ENCODE assay signal across 9 cellular contexts in genomic region chr10:11678074-11678793, GRCh38.
DNase-seq lines count a peak whose midpoint lies in the region; ATAC-seq and TF ChIP-seq lines count a peak whose summit lies in the region.
"Had no signal": no experiment of that assay in that cellular context is flagged by ENCODE, and none has a peak within 500 bp of the region (broad histone marks: within the 10 kb centered on the region; RNA-seq: fewer than 3 reads in every experiment).

No MANE protein-coding gene starts in this region.

- POLR2A ChIA-PET in activated B cell treated with CpG ODN at 0.5 μM for 24 hours (lab: Charles Lee): interaction anchor here (0.6 to 2.9 kb wide), 22 partner anchors 9 to 157 kb away, joined by 3 to 17 read pairs (median 4); partner anchors contain the start of gene USP6NL

- ATAC-seq in HG03045 (IDR thresholded peaks at IDR 0.05; ENCODE audit: unreplicated experiment) (peak; percentile 89), activated B cell treated with CpG ODN at 0.5 μM for 24 hours (ENCODE audit: low read depth) (peak; percentile 80)

- no peaks in the 10 kb centered on the region for H3K9me3 Mint-ChIP-seq in activated B cell treated with CpG ODN at 0.5 μM for 24 hours
- no peaks in the 10 kb centered on the region for H3K9me3 Mint-ChIP-seq in progenitor cell of endocrine pancreas (ENCODE audit: low read depth)
- H3K9me3 Mint-ChIP-seq: activated naive CD4-positive, alpha-beta T cell treated with anti-CD3 and anti-CD28 coated beads, Interleukin-2, amount 50 U/mL, for 24 hours had no signal

- no peak overlapping the region for H3K4me3 ChIP-seq in AG09309 (ENCODE audit: control insufficient read depth, low read depth, low read length)

- no peaks in the 10 kb centered on the region for H3K27me3 Mint-ChIP-seq in activated B cell treated with CpG ODN at 0.5 μM for 24 hours
- H3K27me3 Mint-ChIP-seq in progenitor cell of endocrine pancreas: peaks cover 15% of the 10 kb centered on the region
- H3K27me3 Mint-ChIP-seq: activated naive CD4-positive, alpha-beta T cell treated with anti-CD3 and anti-CD28 coated beads, Interleukin-2, amount 50 U/mL, for 24 hours had no signal

- peak; percentile 38 for DNase-seq in AG09309 (ENCODE audit: low read depth)
- DNase-seq in activated B cell treated with CpG ODN at 0.5 μM for 24 hours: peak; percentile 51
- no peak for DNase-seq in DMS53 (lab: John Stamatoyannopoulos, UW)
- DNase-seq in NCI-H345 treated with DMSO at 0.1 percent for 48 hours (lab: John Stamatoyannopoulos, UW; ENCODE audit: unreplicated experiment): no peak
- DNase-seq in progenitor cell of endocrine pancreas (ENCODE audit: low spot score, unreplicated experiment): no peak
- DNase-seq in H4 (ENCODE audit: low spot score): no peak

- CTCF ChIA-PET in activated B cell treated with CpG ODN at 0.5 μM for 24 hours (lab: Charles Lee): interaction anchor here (0.6 to 1.3 kb wide), 7 partner anchors 9 to 302 kb away, joined by 3 to 4 read pairs (median 3); no protein-coding TSS in a partner anchor

- no peaks in the 10 kb centered on the region for H3K36me3 Mint-ChIP-seq in activated B cell treated with CpG ODN at 0.5 μM for 24 hours (ENCODE audit: low read depth)
- no peaks in the 10 kb centered on the region for H3K36me3 Mint-ChIP-seq in progenitor cell of endocrine pancreas (ENCODE audit: insufficient read depth)

- H3K4me3 Mint-ChIP-seq in activated B cell treated with CpG ODN at 0.5 μM for 24 hours (peak overlapping the region; percentile 77), progenitor cell of endocrine pancreas (ENCODE audit: low read depth) (no peak overlapping the region)
- H3K4me3 Mint-ChIP-seq: activated naive CD4-positive, alpha-beta T cell treated with anti-CD3 and anti-CD28 coated beads, Interleukin-2, amount 50 U/mL, for 24 hours had no signal

- intact Hi-C loops in activated B cell treated with CpG ODN at 0.5 μM for 24 hours (cut with micrococcal nuclease): loop anchor here (1.0 to 5.0 kb wide), 5 partner anchors 8 to 163 kb away; no protein-coding TSS in a partner anchor

- in situ Hi-C loops in GM18951 (cut with MboI; ENCODE audit: low sequenced_read_pairs, unreplicated experiment): no loop called here

- H3K4me1 Mint-ChIP-seq in activated B cell treated with CpG ODN at 0.5 μM for 24 hours (peaks cover 94% of the 10 kb centered on the region), progenitor cell of endocrine pancreas (ENCODE audit: low read depth) (peaks cover 14% of the 10 kb centered on the region)

- TF ChIP-seq CTCF in AG09309 (IDR thresholded peaks at IDR 0.05; ENCODE audit: control insufficient read depth, insufficient read depth, low read depth, low read length, missing control alignments) (no peak), activated B cell treated with CpG ODN at 0.5 μM for 24 hours (IDR thresholded peaks at IDR 0.05) (no peak), progenitor cell of endocrine pancreas (IDR thresholded peaks at IDR 0.05; ENCODE audit: unreplicated experiment) (no peak)

- peak overlapping the region; percentile 94 for H3K27ac Mint-ChIP-seq in activated B cell treated with CpG ODN at 0.5 μM for 24 hours
- H3K27ac Mint-ChIP-seq in progenitor cell of endocrine pancreas: no peak overlapping the region

- TF ChIP-seq POLR2A in GM18951 (IDR thresholded peaks at IDR 0.05; ENCODE audit: extremely low read depth, insufficient read depth, insufficient read length): peak; percentile 30

Comparison
In these comparisons a context has a peak if more than half of its experiments do, and no peak if none do; other contexts are left out.
1. DNase-seq: peak in AG09309 (single experiment) and activated B cell treated with CpG ODN at 0.5 μM for 24 hours (single experiment); none in DMS53 (single experiment), NCI-H345 treated with DMSO at 0.1 percent for 48 hours (single experiment), progenitor cell of endocrine pancreas (single experiment) and H4 (single experiment).